ENCODE assay signal across 1 cellular context in the genomic region with DNA sequence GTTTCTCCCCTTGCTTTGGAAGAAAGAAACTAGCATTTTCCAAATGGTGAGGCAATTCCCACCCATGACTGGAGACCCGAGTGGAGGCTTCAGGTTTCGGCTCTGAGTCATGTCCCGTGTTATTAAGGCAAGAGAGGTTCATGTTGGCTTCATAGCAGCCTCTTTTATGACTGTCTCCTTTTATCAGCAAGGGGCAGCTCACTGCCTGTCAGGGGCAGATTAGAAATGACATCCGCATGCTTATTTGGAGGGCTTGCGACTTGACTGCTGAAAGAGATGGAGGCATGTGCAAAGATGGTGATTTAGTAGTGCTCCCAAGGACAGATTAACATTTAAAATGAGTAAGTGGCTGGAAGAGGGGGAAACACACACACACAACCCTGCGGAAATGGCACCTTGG.
A peak's percentile ranks its signal among the peaks of the same experiment; 100 is the strongest.
TF ChIP-seq lines count a peak whose summit lies in the region.

No MANE protein-coding gene starts in this region.

TF ChIP-seq in K562, 482 proteins besides CTCF, POLR2A, EP300 and RAD21 (continued from another document and continues in another):
- TF ChIP-seq, protein P1, sequence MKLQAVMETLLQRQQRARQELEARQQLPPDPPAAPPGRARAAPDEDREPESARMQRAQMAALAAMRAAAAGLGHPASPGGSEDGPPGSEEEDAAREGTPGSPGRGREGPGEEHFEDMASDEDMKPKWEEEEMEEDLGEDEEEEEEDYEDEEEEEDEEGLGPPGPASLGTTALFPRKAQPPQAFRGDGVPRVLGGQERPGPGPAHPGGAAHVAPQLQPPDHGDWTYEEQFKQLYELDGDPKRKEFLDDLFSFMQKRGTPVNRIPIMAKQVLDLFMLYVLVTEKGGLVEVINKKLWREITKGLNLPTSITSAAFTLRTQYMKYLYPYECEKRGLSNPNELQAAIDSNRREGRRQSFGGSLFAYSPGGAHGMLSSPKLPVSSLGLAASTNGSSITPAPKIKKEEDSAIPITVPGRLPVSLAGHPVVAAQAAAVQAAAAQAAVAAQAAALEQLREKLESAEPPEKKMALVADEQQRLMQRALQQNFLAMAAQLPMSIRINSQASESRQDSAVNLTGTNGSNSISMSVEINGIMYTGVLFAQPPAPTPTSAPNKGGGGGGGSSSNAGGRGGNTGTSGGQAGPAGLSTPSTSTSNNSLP (IDR thresholded peaks at IDR 0.05; ENCODE audit: borderline replicate concordance, low read depth, low read length) = 0 out of 2 replicates have a peak, but pooled peaks have one; percentile 90
- TF ChIP-seq LEF1 (IDR thresholded peaks at IDR 0.05) (peak; percentile 94), SAP30 (IDR thresholded peaks at IDR 0.05; ENCODE audit: borderline replicate concordance, insufficient read depth, low read depth, low read length, poor library complexity, severe bottlenecking) (no peak), ZFPM2 (CRISPR knock-in tag; IDR thresholded peaks at IDR 0.05) (no peak), ZC3H11A (IDR thresholded peaks at IDR 0.05; ENCODE audit: low read depth, low read length) (0 out of 2 replicates have a peak, but pooled peaks have one; percentile 14), MEIS2 (IDR thresholded peaks at IDR 0.05; ENCODE audit: partially characterized antibody) (peak; percentile 98), PHF21A (IDR thresholded peaks at IDR 0.05; ENCODE audit: borderline replicate concordance, low read depth) (0 out of 2 replicates have a peak, but pooled peaks have one; percentile 27), POLR2AphosphoS2 (IDR thresholded peaks at IDR 0.05; ENCODE audit: low read length) (no peak), ZKSCAN1 (IDR thresholded peaks at IDR 0.05; ENCODE audit: low read depth, low read length) (no peak), TSC22D4 (tag; IDR thresholded peaks at IDR 0.05) (no peak), DPF2 (IDR thresholded peaks at IDR 0.05) (peak; percentile 99), SMAD3 (CRISPR knock-in tag; conservative IDR thresholded peaks at IDR 0.05) (peak; percentile 64; the same call in 1 of the 2 replicates), RBM17 (IDR thresholded peaks at IDR 0.05; ENCODE audit: borderline replicate concordance, low read depth, low read length) (no peak), DNMT1 (IDR thresholded peaks at IDR 0.05) (no peak), NR4A1 (CRISPR knock-in tag; IDR thresholded peaks at IDR 0.05) (no peak), NR4A1 (tag; IDR thresholded peaks at IDR 0.05) (0 out of 2 replicates have a peak, but pooled peaks have one; percentile 60), PRMT5 (CRISPR knock-in tag; IDR thresholded peaks at IDR 0.05) (no peak), ILK (tag; IDR thresholded peaks at IDR 0.05; ENCODE audit: borderline replicate concordance, low read depth) (no peak), ZNF696 (CRISPR knock-in tag; conservative IDR thresholded peaks at IDR 0.05) (no peak), BRCA1 (IDR thresholded peaks at IDR 0.05) (no peak), BRCA1 (CRISPR knock-in tag; IDR thresholded peaks at IDR 0.05) (no peak), HMG20A (CRISPR knock-in tag; conservative IDR thresholded peaks at IDR 0.05) (no peak), ZNF253 (CRISPR knock-in tag; conservative IDR thresholded peaks at IDR 0.05) (no peak), SMARCC2 (IDR thresholded peaks at IDR 0.05; ENCODE audit: low read depth) (peak; percentile 98), ETV6 (IDR thresholded peaks at IDR 0.05; ENCODE audit: borderline replicate concordance in 1 of 2, low read depth in 2 of 2, low read length in 1 of 2) (peak in 1 of 2 experiments; percentile 61; a peak in 1 of 4 replicates), ETV6 (CRISPR knock-in tag; IDR thresholded peaks at IDR 0.05; ENCODE audit: borderline replicate concordance) (no peak), CREBBP (IDR thresholded peaks at IDR 0.05; ENCODE audit: low read depth, low read length) (no peak), GATAD2B (IDR thresholded peaks at IDR 0.05; ENCODE audit: borderline replicate concordance) (peak; percentile 91; the same call in 1 of the 2 replicates), ZNF175 (CRISPR knock-in tag; IDR thresholded peaks at IDR 0.05; ENCODE audit: low read depth) (peak; percentile 93), HDAC1 (IDR thresholded peaks at IDR 0.05) (peak; percentile 73 to 91; a peak in 3 of 4 replicates), ZNF586 (CRISPR knock-in tag; conservative IDR thresholded peaks at IDR 0.05) (no peak), PTRF (tag; IDR thresholded peaks at IDR 0.05) (no peak), CC2D1A (IDR thresholded peaks at IDR 0.05) (peak; percentile 97; the same call in 1 of the 2 replicates), HIVEP1 (CRISPR knock-in tag; IDR thresholded peaks at IDR 0.05) (no peak), CREM (IDR thresholded peaks at IDR 0.05; ENCODE audit: low read depth) (peak; percentile 78), ZNF124 (CRISPR knock-in tag; IDR thresholded peaks at IDR 0.05) (no peak), TAF9B (IDR thresholded peaks at IDR 0.05; ENCODE audit: partially characterized antibody) (peak; percentile 55), NR2C1 (IDR thresholded peaks at IDR 0.05) (peak; percentile 46; the same call in 1 of the 2 replicates), NR2C1 (tag; IDR thresholded peaks at IDR 0.05) (peak; percentile 51; the same call in 1 of the 2 replicates)
- TF ChIP-seq, protein P2, sequence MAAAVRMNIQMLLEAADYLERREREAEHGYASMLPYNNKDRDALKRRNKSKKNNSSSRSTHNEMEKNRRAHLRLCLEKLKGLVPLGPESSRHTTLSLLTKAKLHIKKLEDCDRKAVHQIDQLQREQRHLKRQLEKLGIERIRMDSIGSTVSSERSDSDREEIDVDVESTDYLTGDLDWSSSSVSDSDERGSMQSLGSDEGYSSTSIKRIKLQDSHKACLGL (CRISPR knock-in tag; IDR thresholded peaks at IDR 0.05; ENCODE audit: borderline replicate concordance, poor library complexity, severe bottlenecking) = no peak
- TF ChIP-seq, protein P3, sequence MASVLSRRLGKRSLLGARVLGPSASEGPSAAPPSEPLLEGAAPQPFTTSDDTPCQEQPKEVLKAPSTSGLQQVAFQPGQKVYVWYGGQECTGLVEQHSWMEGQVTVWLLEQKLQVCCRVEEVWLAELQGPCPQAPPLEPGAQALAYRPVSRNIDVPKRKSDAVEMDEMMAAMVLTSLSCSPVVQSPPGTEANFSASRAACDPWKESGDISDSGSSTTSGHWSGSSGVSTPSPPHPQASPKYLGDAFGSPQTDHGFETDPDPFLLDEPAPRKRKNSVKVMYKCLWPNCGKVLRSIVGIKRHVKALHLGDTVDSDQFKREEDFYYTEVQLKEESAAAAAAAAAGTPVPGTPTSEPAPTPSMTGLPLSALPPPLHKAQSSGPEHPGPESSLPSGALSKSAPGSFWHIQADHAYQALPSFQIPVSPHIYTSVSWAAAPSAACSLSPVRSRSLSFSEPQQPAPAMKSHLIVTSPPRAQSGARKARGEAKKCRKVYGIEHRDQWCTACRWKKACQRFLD (CRISPR knock-in tag; IDR thresholded peaks at IDR 0.05) = peak; percentile 86; the same call in 1 of the 2 replicates
- TF ChIP-seq, protein P4, sequence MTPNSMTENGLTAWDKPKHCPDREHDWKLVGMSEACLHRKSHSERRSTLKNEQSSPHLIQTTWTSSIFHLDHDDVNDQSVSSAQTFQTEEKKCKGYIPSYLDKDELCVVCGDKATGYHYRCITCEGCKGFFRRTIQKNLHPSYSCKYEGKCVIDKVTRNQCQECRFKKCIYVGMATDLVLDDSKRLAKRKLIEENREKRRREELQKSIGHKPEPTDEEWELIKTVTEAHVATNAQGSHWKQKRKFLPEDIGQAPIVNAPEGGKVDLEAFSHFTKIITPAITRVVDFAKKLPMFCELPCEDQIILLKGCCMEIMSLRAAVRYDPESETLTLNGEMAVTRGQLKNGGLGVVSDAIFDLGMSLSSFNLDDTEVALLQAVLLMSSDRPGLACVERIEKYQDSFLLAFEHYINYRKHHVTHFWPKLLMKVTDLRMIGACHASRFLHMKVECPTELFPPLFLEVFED (CRISPR knock-in tag; conservative IDR thresholded peaks at IDR 0.05) = 0 out of 2 replicates have a peak, but pooled peaks have one; percentile 45
- TF ChIP-seq, protein P5, sequence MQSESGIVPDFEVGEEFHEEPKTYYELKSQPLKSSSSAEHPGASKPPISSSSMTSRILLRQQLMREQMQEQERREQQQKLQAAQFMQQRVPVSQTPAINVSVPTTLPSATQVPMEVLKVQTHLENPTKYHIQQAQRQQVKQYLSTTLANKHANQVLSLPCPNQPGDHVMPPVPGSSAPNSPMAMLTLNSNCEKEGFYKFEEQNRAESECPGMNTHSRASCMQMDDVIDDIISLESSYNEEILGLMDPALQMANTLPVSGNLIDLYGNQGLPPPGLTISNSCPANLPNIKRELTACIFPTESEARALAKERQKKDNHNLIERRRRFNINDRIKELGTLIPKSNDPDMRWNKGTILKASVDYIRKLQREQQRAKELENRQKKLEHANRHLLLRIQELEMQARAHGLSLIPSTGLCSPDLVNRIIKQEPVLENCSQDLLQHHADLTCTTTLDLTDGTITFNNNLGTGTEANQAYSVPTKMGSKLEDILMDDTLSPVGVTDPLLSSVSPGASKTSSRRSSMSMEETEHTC (IDR thresholded peaks at IDR 0.05) = 0 out of 2 replicates have a peak, but pooled peaks have one; percentile 33
- TF ChIP-seq, protein P6, sequence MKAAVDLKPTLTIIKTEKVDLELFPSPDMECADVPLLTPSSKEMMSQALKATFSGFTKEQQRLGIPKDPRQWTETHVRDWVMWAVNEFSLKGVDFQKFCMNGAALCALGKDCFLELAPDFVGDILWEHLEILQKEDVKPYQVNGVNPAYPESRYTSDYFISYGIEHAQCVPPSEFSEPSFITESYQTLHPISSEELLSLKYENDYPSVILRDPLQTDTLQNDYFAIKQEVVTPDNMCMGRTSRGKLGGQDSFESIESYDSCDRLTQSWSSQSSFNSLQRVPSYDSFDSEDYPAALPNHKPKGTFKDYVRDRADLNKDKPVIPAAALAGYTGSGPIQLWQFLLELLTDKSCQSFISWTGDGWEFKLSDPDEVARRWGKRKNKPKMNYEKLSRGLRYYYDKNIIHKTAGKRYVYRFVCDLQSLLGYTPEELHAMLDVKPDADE (conservative IDR thresholded peaks at IDR 0.05; ENCODE audit: control insufficient read depth, low read depth, low read length) = peak; percentile 85
- TF ChIP-seq, protein P7, sequence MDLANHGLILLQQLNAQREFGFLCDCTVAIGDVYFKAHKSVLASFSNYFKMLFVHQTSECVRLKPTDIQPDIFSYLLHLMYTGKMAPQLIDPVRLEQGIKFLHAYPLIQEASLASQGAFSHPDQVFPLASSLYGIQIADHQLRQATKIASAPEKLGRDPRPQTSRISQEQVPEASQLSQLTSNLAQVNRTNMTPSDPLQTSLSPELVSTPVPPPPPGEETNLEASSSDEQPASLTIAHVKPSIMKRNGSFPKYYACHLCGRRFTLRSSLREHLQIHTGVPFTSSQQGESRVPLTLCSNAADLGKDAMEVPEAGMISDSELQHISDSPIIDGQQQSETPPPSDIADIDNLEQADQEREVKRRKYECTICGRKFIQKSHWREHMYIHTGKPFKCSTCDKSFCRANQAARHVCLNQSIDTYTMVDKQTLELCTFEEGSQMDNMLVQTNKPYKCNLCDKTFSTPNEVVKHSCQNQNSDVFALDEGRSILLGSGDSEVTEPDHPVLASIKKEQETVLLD (IDR thresholded peaks at IDR 0.05) = peak; percentile 86
- TF ChIP-seq, protein P8, sequence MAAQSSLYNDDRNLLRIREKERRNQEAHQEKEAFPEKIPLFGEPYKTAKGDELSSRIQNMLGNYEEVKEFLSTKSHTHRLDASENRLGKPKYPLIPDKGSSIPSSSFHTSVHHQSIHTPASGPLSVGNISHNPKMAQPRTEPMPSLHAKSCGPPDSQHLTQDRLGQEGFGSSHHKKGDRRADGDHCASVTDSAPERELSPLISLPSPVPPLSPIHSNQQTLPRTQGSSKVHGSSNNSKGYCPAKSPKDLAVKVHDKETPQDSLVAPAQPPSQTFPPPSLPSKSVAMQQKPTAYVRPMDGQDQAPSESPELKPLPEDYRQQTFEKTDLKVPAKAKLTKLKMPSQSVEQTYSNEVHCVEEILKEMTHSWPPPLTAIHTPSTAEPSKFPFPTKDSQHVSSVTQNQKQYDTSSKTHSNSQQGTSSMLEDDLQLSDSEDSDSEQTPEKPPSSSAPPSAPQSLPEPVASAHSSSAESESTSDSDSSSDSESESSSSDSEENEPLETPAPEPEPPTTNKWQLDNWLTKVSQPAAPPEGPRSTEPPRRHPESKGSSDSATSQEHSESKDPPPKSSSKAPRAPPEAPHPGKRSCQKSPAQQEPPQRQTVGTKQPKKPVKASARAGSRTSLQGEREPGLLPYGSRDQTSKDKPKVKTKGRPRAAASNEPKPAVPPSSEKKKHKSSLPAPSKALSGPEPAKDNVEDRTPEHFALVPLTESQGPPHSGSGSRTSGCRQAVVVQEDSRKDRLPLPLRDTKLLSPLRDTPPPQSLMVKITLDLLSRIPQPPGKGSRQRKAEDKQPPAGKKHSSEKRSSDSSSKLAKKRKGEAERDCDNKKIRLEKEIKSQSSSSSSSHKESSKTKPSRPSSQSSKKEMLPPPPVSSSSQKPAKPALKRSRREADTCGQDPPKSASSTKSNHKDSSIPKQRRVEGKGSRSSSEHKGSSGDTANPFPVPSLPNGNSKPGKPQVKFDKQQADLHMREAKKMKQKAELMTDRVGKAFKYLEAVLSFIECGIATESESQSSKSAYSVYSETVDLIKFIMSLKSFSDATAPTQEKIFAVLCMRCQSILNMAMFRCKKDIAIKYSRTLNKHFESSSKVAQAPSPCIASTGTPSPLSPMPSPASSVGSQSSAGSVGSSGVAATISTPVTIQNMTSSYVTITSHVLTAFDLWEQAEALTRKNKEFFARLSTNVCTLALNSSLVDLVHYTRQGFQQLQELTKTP (IDR thresholded peaks at IDR 0.05; ENCODE audit: low read depth in 1 of 2, partially characterized antibody in 2 of 2) = peak in 1 of 2 experiments; percentile 86
